10 cellular contexts compared by ENCODE assay signal in the genomic region with DNA sequence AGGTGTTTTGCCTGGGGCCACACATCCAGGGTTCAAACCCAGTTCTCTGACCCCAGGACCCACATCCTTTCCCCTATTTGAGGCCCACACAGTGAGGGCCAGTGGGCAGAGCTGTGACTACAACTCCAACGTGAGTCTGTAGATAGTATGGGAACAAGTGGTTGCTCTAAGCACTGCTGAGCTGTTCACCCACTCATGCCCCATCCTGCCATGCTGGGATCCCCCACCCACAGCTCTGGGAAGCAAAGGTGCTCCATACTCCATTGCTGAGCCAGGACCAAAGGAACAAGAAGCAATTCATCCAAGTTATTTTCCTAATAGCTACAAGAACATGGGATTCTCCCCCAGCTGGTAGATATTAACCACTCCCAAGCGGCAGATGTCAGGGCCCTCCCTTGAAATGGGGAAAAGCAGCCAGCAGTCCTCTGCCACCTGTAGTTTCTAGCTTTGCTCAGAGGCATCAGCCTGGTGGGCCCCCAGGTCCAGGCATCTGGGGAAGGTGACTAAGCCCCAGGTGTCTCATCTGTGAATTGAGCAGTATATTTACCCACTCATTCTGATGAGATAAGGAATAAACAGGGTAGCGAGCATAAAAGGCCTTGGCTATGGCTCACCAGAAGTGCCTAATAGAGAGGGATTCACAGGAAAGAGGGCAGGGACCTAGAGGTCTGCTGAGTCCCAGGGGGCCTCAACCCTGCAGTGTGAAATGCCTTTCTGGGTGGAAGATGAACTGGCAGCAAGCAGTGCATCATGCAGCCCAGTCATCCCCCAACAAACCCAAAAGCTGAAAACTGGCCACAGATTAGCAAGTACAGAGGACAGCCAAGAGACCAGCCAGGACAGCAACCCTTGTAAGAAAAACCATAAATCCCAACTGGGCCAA. TPM values are rescaled to one million over a fixed set of nuclear protein-coding genes. Genes with fewer than 3 reads are reported as not detected.
DNase-seq lines count a peak whose midpoint lies in the region; ATAC-seq and TF ChIP-seq lines count a peak whose summit lies in the region.
"Had no signal": no experiment of that assay in that cellular context is flagged by ENCODE, and none has a peak within 500 bp of the region (broad histone marks: within the 10 kb centered on the region; RNA-seq: fewer than 3 reads in every experiment).

No MANE protein-coding gene starts in this region.

- no peak overlapping the region for H3K4me3 Mint-ChIP-seq in activated naive CD4-positive, alpha-beta T cell treated with anti-CD3 and anti-CD28 coated beads, Interleukin-2, amount 10 ng/mL, durations not matched to agents 7 days and 5 days
- H3K4me3 Mint-ChIP-seq in T-helper 17 cell (peak overlapping the region; percentile 19), immature natural killer cell (peak overlapping the region in 2 of 5 donors; percentile 34 to 46)

- H3K27ac ChIP-seq in upper lobe of left lung, result peak overlapping the region; percentile 58 to 82 (median 72)
- H3K27ac ChIP-seq: SK-N-MC had no signal

- DNase-seq in activated naive CD4-positive, alpha-beta T cell treated with anti-CD3 and anti-CD28 coated beads, Interleukin-2, amount 10 ng/mL, durations not matched to agents 7 days and 5 days, result no peak
- no peak for DNase-seq in activated naive CD4-positive, alpha-beta T cell (lab: John Stamatoyannopoulos, UW)
- DNase-seq in T-helper 17 cell (no peak), immature natural killer cell (no peak), upper lobe of left lung (no peak), GDM1 (lab: John Stamatoyannopoulos, UW) (no peak)
- DNase-seq in stimulated activated CD4-positive, alpha-beta T cell treated with anti-CD3 and anti-CD28 coated beads, Interleukin-2, amount 100 ng/mL, for 48 hours, result no peak
- DNase-seq: NCI-H1048 had no signal

- peaks cover 18 to 32% (median 27%) of the 10 kb centered on the region in 4 donors for H3K4me1 ChIP-seq in upper lobe of left lung

- H3K36me3 ChIP-seq in upper lobe of left lung, result no peaks in the 10 kb centered on the region

- H3K36me3 Mint-ChIP-seq in activated naive CD4-positive, alpha-beta T cell treated with anti-CD3 and anti-CD28 coated beads, Interleukin-2, amount 10 ng/mL, durations not matched to agents 7 days and 5 days, result peaks cover 16% of the 10 kb centered on the region
- H3K36me3 Mint-ChIP-seq in T-helper 17 cell (ENCODE audit: low read depth) (no peaks in the 10 kb centered on the region), immature natural killer cell (peaks cover 0 to 3% (median 0%) of the 10 kb centered on the region in 3 donors)

- no peaks in the 10 kb centered on the region for H3K27me3 Mint-ChIP-seq in activated naive CD4-positive, alpha-beta T cell treated with anti-CD3 and anti-CD28 coated beads, Interleukin-2, amount 10 ng/mL, durations not matched to agents 7 days and 5 days
- H3K27me3 Mint-ChIP-seq in T-helper 17 cell (no peaks in the 10 kb centered on the region), immature natural killer cell (ENCODE audit: low read depth in 3 of 3) (peaks cover 0 to 2% (median 2%) of the 10 kb centered on the region in 3 donors)

- H3K9me3 Mint-ChIP-seq in activated naive CD4-positive, alpha-beta T cell treated with anti-CD3 and anti-CD28 coated beads, Interleukin-2, amount 10 ng/mL, durations not matched to agents 7 days and 5 days, result no peaks in the 10 kb centered on the region
- no peaks in the 10 kb centered on the region for H3K9me3 Mint-ChIP-seq in immature natural killer cell

- no peaks in the 10 kb centered on the region for H3K27me3 ChIP-seq in upper lobe of left lung

- H3K9me3 ChIP-seq in T-helper 17 cell (ENCODE audit: control insufficient read depth, low read length, poor library complexity, severe bottlenecking), result no peaks in the 10 kb centered on the region
- no peaks in the 10 kb centered on the region for H3K9me3 ChIP-seq in upper lobe of left lung

- no peak for ATAC-seq in T-helper 17 cell
- no peak for ATAC-seq in upper lobe of left lung (ENCODE audit: low FRiP score in 2 of 2)
- no peak for ATAC-seq in HG02588 (IDR thresholded peaks at IDR 0.05; ENCODE audit: unreplicated experiment)

- WGBS in upper lobe of left lung, 2 donors, result 68 to 77% methylated on average over 3 of the region's 3 CpGs

- TF ChIP-seq POLR2A in upper lobe of left lung (IDR thresholded peaks at IDR 0.05), result no peak

- H3K4me1 Mint-ChIP-seq in activated naive CD4-positive, alpha-beta T cell treated with anti-CD3 and anti-CD28 coated beads, Interleukin-2, amount 10 ng/mL, durations not matched to agents 7 days and 5 days, result peaks cover 22% of the 10 kb centered on the region
- H3K4me1 Mint-ChIP-seq in T-helper 17 cell (peaks cover 2% of the 10 kb centered on the region), immature natural killer cell (peaks cover 17 to 30% of the 10 kb centered on the region in 2 donors)

- H3K27ac Mint-ChIP-seq in activated naive CD4-positive, alpha-beta T cell treated with anti-CD3 and anti-CD28 coated beads, Interleukin-2, amount 10 ng/mL, durations not matched to agents 7 days and 5 days, result peak overlapping the region; percentile 80
- H3K27ac Mint-ChIP-seq in T-helper 17 cell (peak overlapping the region; percentile 19), immature natural killer cell (peak overlapping the region; percentile 34 to 86 (median 56))

- no peak for TF ChIP-seq CTCF in upper lobe of left lung (IDR thresholded peaks at IDR 0.05)

- H3K4me3 ChIP-seq in upper lobe of left lung, result no peak overlapping the region
- H3K4me3 ChIP-seq: SK-N-MC had no signal

- no peak for TF ChIP-seq EP300 in upper lobe of left lung (IDR thresholded peaks at IDR 0.05)

- CTCF ChIA-PET in activated naive CD4-positive, alpha-beta T cell treated with anti-CD3 and anti-CD28 coated beads, Interleukin-2, amount 10 ng/mL, durations not matched to agents 7 days and 5 days (lab: Charles Lee), result interaction anchor here (1.6 to 9.3 kb wide), 5 partner anchors 20 to 117 kb away, joined by 3 to 135 read pairs (median 11); partner anchors contain the start of gene DUSP7

RNA-seq across cellular contexts. Expression of gene POC1A, which starts 33.4 kb away (rescaled TPM):
- 1 to 10 TPM in 1 of 2 donors, under 1 TPM in 1; 0.47 to 1.4 TPM for total RNA-seq in T-helper 17 cell
- 1 to 10 TPM in 2 of 3 donors, not detected in 1; 2.9 to 4.0 TPM for polyA plus RNA-seq in immature natural killer cell
- total RNA-seq in upper lobe of left lung, result 1 to 10 TPM; 1.0 to 4.2 (median 2.8) TPM

Comparison
In these comparisons a context has a peak if more than half of its experiments do, and no peak if none do; other contexts are left out.
1. H3K27ac Mint-ChIP-seq: peak in every context shown above with its lines; median percentile 80 in activated naive CD4-positive, alpha-beta T cell treated with anti-CD3 and anti-CD28 coated beads, Interleukin-2, amount 10 ng/mL, durations not matched to agents 7 days and 5 days; 56 in immature natural killer cell; 19 in T-helper 17 cell.